Comparison of ENCODE assay signal across 1 cellular context in the genomic region with DNA sequence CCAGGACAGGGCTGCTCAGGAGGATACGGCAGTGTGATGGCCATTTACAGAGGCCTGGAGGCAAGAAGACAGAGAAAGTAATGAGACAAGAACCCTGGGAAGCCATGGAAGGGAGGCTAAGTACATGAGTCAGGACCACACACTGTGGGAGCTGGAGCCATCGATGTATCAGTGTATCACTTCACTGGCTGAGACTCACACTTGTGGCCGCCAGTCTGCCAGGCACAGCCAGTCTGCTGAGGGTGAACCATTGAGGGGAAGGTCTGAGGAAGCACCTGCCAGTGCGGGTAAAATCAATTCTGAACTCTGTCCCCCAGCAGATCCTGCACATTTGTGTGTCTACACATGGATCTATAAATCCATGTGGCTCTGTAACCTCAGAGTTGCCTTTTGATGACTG.
TF ChIP-seq lines count a peak whose summit lies in the region.

No MANE protein-coding gene starts in this region.

TF ChIP-seq in IMR-90, 13 proteins besides CTCF, POLR2A, EP300 and RAD21 (continued from another document):
- TF ChIP-seq, protein P1, sequence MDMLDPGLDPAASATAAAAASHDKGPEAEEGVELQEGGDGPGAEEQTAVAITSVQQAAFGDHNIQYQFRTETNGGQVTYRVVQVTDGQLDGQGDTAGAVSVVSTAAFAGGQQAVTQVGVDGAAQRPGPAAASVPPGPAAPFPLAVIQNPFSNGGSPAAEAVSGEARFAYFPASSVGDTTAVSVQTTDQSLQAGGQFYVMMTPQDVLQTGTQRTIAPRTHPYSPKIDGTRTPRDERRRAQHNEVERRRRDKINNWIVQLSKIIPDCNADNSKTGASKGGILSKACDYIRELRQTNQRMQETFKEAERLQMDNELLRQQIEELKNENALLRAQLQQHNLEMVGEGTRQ (IDR thresholded peaks at IDR 0.05; ENCODE audit: low read depth, low read length), result no peak
- no peak for TF ChIP-seq BHLHE40 (IDR thresholded peaks at IDR 0.05; ENCODE audit: low read depth, low read length)
- TF ChIP-seq RCOR1 (IDR thresholded peaks at IDR 0.05; ENCODE audit: insufficient replicate concordance, low read length), result no peak
